Comparison of ENCODE assay signal across 1 cellular context in genomic region chr19:56120371-56121179, GRCh38.
A peak's percentile ranks its signal among the peaks of the same experiment; 100 is the strongest.
TF ChIP-seq lines count a peak whose summit lies in the region.

No MANE protein-coding gene starts in this region.

TF ChIP-seq in HepG2, 621 proteins besides CTCF, POLR2A, EP300 and RAD21 (continued from another document and continues in another):
- TF ChIP-seq ZNF451 (CRISPR knock-in tag; IDR thresholded peaks at IDR 0.05) (0 out of 2 replicates have a peak, but pooled peaks have one; percentile 59), SPEN (CRISPR knock-in tag; IDR thresholded peaks at IDR 0.05; ENCODE audit: low read depth) (peak; percentile 87), ZFP91 (CRISPR knock-in tag; IDR thresholded peaks at IDR 0.05; ENCODE audit: borderline replicate concordance) (0 out of 2 replicates have a peak, but pooled peaks have one; percentile 19), ATF5 (CRISPR knock-in tag; IDR thresholded peaks at IDR 0.05; ENCODE audit: low read depth) (no peak), PHF5A (CRISPR knock-in tag; IDR thresholded peaks at IDR 0.05; ENCODE audit: low read depth, unreplicated experiment) (no peak), TFE3 (CRISPR knock-in tag; IDR thresholded peaks at IDR 0.05) (peak; percentile 82), ZZZ3 (CRISPR knock-in tag; IDR thresholded peaks at IDR 0.05; ENCODE audit: borderline replicate concordance) (no peak; the same call in 1 of the 2 replicates), NR2F6 (IDR thresholded peaks at IDR 0.05) (no peak), NR2F6 (CRISPR knock-in tag; IDR thresholded peaks at IDR 0.05) (peak; percentile 90), ZNF672 (CRISPR knock-in tag; IDR thresholded peaks at IDR 0.05) (peak; percentile 46; the same call in 1 of the 2 replicates), FOXP4 (CRISPR knock-in tag; IDR thresholded peaks at IDR 0.05) (peak; percentile 63), ZHX2 (IDR thresholded peaks at IDR 0.05; ENCODE audit: low read depth) (no peak), ZHX2 (CRISPR knock-in tag; IDR thresholded peaks at IDR 0.05; ENCODE audit: borderline replicate concordance) (no peak), ZNF256 (CRISPR knock-in tag; conservative IDR thresholded peaks at IDR 0.05) (no peak), ZNF224 (CRISPR knock-in tag; IDR thresholded peaks at IDR 0.05) (no peak), ZNF205 (CRISPR knock-in tag; IDR thresholded peaks at IDR 0.05) (no peak), FOXP1 (IDR thresholded peaks at IDR 0.05) (no peak), FOXP1 (CRISPR knock-in tag; IDR thresholded peaks at IDR 0.05) (peak; percentile 33; the same call in 1 of the 2 replicates), USF2 (IDR thresholded peaks at IDR 0.05; ENCODE audit: low read depth, low read length) (no peak), USF2 (CRISPR knock-in tag; IDR thresholded peaks at IDR 0.05; ENCODE audit: borderline replicate concordance) (no peak), ZNF10 (CRISPR knock-in tag; IDR thresholded peaks at IDR 0.05; ENCODE audit: borderline replicate concordance, low read depth) (no peak), ZFP90 (CRISPR knock-in tag; IDR thresholded peaks at IDR 0.05; ENCODE audit: borderline replicate concordance) (no peak; the same call in 1 of the 2 replicates), E2F2 (CRISPR knock-in tag; IDR thresholded peaks at IDR 0.05; ENCODE audit: borderline replicate concordance) (no peak; the same call in 1 of the 2 replicates), RBM39 (IDR thresholded peaks at IDR 0.05; ENCODE audit: low read depth, low read length, poor library complexity, severe bottlenecking) (peak; percentile 50), ZNF143 (CRISPR knock-in tag; IDR thresholded peaks at IDR 0.05) (peak; percentile 52), KLF15 (CRISPR knock-in tag; IDR thresholded peaks at IDR 0.05; ENCODE audit: borderline replicate concordance) (0 out of 2 replicates have a peak, but pooled peaks have one; percentile 79), KDM3A (CRISPR knock-in tag; IDR thresholded peaks at IDR 0.05; ENCODE audit: low read depth) (peak; percentile 80; the same call in 1 of the 2 replicates), POGZ (CRISPR knock-in tag; IDR thresholded peaks at IDR 0.05) (no peak; the same call in 1 of the 2 replicates), NFE2 (CRISPR knock-in tag; IDR thresholded peaks at IDR 0.05) (no peak), NFKB2 (CRISPR knock-in tag; IDR thresholded peaks at IDR 0.05; ENCODE audit: borderline replicate concordance) (peak; percentile 49; the same call in 1 of the 2 replicates), PITX1 (CRISPR knock-in tag; IDR thresholded peaks at IDR 0.05) (no peak; the same call in 1 of the 2 replicates), ZSCAN30 (CRISPR knock-in tag; IDR thresholded peaks at IDR 0.05) (no peak; the same call in 1 of the 2 replicates), HOXA9 (CRISPR knock-in tag; IDR thresholded peaks at IDR 0.05; ENCODE audit: borderline replicate concordance) (no peak), ZNF644 (CRISPR knock-in tag; IDR thresholded peaks at IDR 0.05; ENCODE audit: low read depth) (no peak), ZBTB34 (CRISPR knock-in tag; IDR thresholded peaks at IDR 0.05) (no peak), CCAR2 (optimal IDR thresholded peaks at IDR 0.05; ENCODE audit: low read depth, low read length) (no peak), HOMEZ (CRISPR knock-in tag; IDR thresholded peaks at IDR 0.05; ENCODE audit: low read depth) (no peak), BHLHE40 (IDR thresholded peaks at IDR 0.05; ENCODE audit: low read length) (no peak), NR2F1 (CRISPR knock-in tag; IDR thresholded peaks at IDR 0.05) (peak in 1 of 2 experiments; percentile 72), CAMTA2 (CRISPR knock-in tag; IDR thresholded peaks at IDR 0.05; ENCODE audit: borderline replicate concordance) (0 out of 2 replicates have a peak, but pooled peaks have one; percentile 51), LBX2 (CRISPR knock-in tag; IDR thresholded peaks at IDR 0.05; ENCODE audit: borderline replicate concordance) (peak; percentile 50; the same call in 1 of the 2 replicates), MZF1 (CRISPR knock-in tag; IDR thresholded peaks at IDR 0.05; ENCODE audit: borderline replicate concordance) (no peak), CEBPB (IDR thresholded peaks at IDR 0.05; ENCODE audit: borderline replicate concordance, low read depth, low read length) (no peak), KAT2B (IDR thresholded peaks at IDR 0.05; ENCODE audit: borderline replicate concordance, low read depth, low read length) (no peak), ATAD3A (CRISPR knock-in tag; IDR thresholded peaks at IDR 0.05) (peak; percentile 84; the same call in 1 of the 2 replicates)
